7 cellular contexts compared by ENCODE assay signal in genomic region chr2:44494006-44494405, GRCh38.
"Had no signal": no experiment of that assay in that cellular context is flagged by ENCODE, and none has a peak within 500 bp of the region (broad histone marks: within the 10 kb centered on the region; RNA-seq: fewer than 3 reads in every experiment).

No MANE protein-coding gene starts in this region.

- H3K4me1 Mint-ChIP-seq: IgD-negative memory B cell had no signal

- H3K27ac ChIP-seq: HL-60, KMS-11 had no signal

- DNase-seq: IMR-90, KBM-7, KG1 had no signal

- H3K27ac Mint-ChIP-seq: IgD-negative memory B cell had no signal

- H3K9ac ChIP-seq: KMS-11 had no signal

- H3K4me2 ChIP-seq: KMS-11 had no signal

- H3K4me3 Mint-ChIP-seq: IgD-negative memory B cell had no signal

- H3K27me3 Mint-ChIP-seq: IgD-negative memory B cell had no signal

- H3K4me3 ChIP-seq: K562 had no signal

- H3K9me3 Mint-ChIP-seq: IgD-negative memory B cell had no signal
